Comparison of ENCODE assay signal across 9 cellular contexts in the genomic region with DNA sequence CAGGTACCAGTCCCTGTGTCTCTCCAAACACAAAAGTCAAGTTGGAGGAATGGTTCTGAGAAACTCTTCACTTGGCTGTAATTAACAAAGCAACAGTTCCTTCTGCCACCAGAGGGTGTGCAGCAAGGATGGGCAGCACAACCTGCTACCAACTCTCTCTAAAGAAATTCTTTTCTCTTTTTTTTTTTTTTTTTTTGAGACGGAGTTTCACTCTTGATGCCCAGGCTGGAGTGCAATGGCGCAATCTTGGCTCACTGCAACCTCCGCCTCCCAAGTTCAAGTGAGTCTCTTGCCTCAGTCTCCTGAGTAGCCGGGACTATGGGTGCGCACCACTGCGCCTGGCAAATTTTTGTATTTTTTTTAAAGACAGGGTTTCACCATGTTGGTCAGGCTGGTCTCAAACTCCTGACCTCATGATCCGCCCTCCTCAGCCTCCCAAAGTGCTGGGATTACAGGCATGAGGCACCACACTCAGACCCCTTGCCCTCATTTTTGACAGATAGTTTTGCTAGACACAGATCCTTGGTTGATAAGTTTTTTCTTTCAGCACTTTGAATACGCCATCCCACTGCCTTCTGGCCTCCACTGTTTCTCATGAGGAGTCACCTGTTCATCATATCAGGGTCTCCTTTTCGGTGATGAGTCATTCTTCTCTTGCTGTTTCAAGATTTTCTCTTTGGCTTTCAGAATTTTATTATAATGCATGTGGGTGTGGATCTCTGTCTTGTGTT. TPM values are rescaled to one million over a fixed set of nuclear protein-coding genes. Genes with fewer than 3 reads are reported as not detected.
A peak's percentile ranks its signal among the peaks of the same experiment; 100 is the strongest.
DNase-seq lines count a peak whose midpoint lies in the region; ATAC-seq lines count a peak whose summit lies in the region.
"Had no signal": no experiment of that assay in that cellular context is flagged by ENCODE, and none has a peak within 500 bp of the region (broad histone marks: within the 10 kb centered on the region; RNA-seq: fewer than 3 reads in every experiment).

No MANE protein-coding gene starts in this region.

- H3K4me1 Mint-ChIP-seq in activated naive CD8-positive, alpha-beta T cell treated with anti-CD3 and anti-CD28 coated beads, Interleukin-2, amount 10 ng/mL, durations not matched to agents 7 days and 5 days: peaks cover 41% of the 10 kb centered on the region
- peaks cover 43% of the 10 kb centered on the region for H3K4me1 Mint-ChIP-seq in activated naive CD8-positive, alpha-beta T cell treated with anti-CD3 and anti-CD28 coated beads, Interleukin-2, amount 50 U/mL, for 24 hours
- peaks cover 16 to 20% of the 10 kb centered on the region in 2 donors for H3K4me1 Mint-ChIP-seq in effector memory CD8-positive, alpha-beta T cell (ENCODE audit: low read depth in 2 of 2)

- H3K79me2 ChIP-seq in trophoblast cell (ENCODE audit: control insufficient read depth, insufficient read depth, low read length, poor library complexity): no peaks in the 10 kb centered on the region

- no peak overlapping the region for H4K8ac ChIP-seq in trophoblast cell (ENCODE audit: low read depth, low read length)

- peak overlapping the region; percentile 48 for H3K4me3 Mint-ChIP-seq in activated naive CD8-positive, alpha-beta T cell treated with anti-CD3 and anti-CD28 coated beads, Interleukin-2, amount 10 ng/mL, durations not matched to agents 7 days and 5 days
- H3K4me3 Mint-ChIP-seq in activated naive CD8-positive, alpha-beta T cell treated with anti-CD3 and anti-CD28 coated beads, Interleukin-2, amount 50 U/mL, for 24 hours: no peak overlapping the region
- peak overlapping the region in 1 of 2 donors; percentile 14 for H3K4me3 Mint-ChIP-seq in effector memory CD8-positive, alpha-beta T cell
- H3K4me3 Mint-ChIP-seq: brain had no signal

- H2AFZ ChIP-seq in trophoblast cell (ENCODE audit: insufficient read depth, low read length, poor library complexity): no peak overlapping the region

- peaks cover 4% of the 10 kb centered on the region for H3K79me1 ChIP-seq in trophoblast cell (ENCODE audit: low read length)

- no peak overlapping the region for H3K14ac ChIP-seq in trophoblast cell (ENCODE audit: low read length)

- peaks cover 12% of the 10 kb centered on the region for H3K36me3 Mint-ChIP-seq in activated naive CD8-positive, alpha-beta T cell treated with anti-CD3 and anti-CD28 coated beads, Interleukin-2, amount 10 ng/mL, durations not matched to agents 7 days and 5 days
- peaks cover 8% of the 10 kb centered on the region for H3K36me3 Mint-ChIP-seq in activated naive CD8-positive, alpha-beta T cell treated with anti-CD3 and anti-CD28 coated beads, Interleukin-2, amount 50 U/mL, for 24 hours (ENCODE audit: low read depth)
- H3K36me3 Mint-ChIP-seq in effector memory CD8-positive, alpha-beta T cell (ENCODE audit: insufficient read depth): peaks cover 5% of the 10 kb centered on the region
- H3K36me3 Mint-ChIP-seq: brain had no signal

- no peak overlapping the region for H3K18ac ChIP-seq in trophoblast cell (ENCODE audit: low read length)

- H3K4ac ChIP-seq in trophoblast cell (ENCODE audit: low read depth, low read length): no peak overlapping the region

- peaks cover 5 to 8% of the 10 kb centered on the region in 2 experiments for H3K4me1 ChIP-seq in trophoblast cell (ENCODE audit: control insufficient read depth in 1 of 2, insufficient read depth in 2 of 2, low read length in 2 of 2)

- no peak for DNase-seq in activated naive CD8-positive, alpha-beta T cell treated with anti-CD3 and anti-CD28 coated beads, Interleukin-2, amount 10 ng/mL, durations not matched to agents 7 days and 5 days
- no peak for DNase-seq in activated naive CD8-positive, alpha-beta T cell treated with anti-CD3 and anti-CD28 coated beads, Interleukin-2, amount 50 U/mL, for 24 hours
- DNase-seq in RPMI7951 (ENCODE audit: low read depth) (peak; percentile 49), trophoblast cell (peak; percentile 32 to 67), NCI-H69 (lab: John Stamatoyannopoulos, UW) (no peak), middle frontal gyrus (ENCODE audit: extremely low spot score, low spot score) (no peak)
- peak in 2 of 3 experiments; percentile 11 to 20 for DNase-seq in effector memory CD8-positive, alpha-beta T cell

- no peak overlapping the region for H3K4me2 ChIP-seq in trophoblast cell (ENCODE audit: low read length)

- peaks cover 6% of the 10 kb centered on the region for H3K9me3 Mint-ChIP-seq in activated naive CD8-positive, alpha-beta T cell treated with anti-CD3 and anti-CD28 coated beads, Interleukin-2, amount 10 ng/mL, durations not matched to agents 7 days and 5 days
- H3K9me3 Mint-ChIP-seq in activated naive CD8-positive, alpha-beta T cell treated with anti-CD3 and anti-CD28 coated beads, Interleukin-2, amount 50 U/mL, for 24 hours: peaks cover 9% of the 10 kb centered on the region
- H3K9me3 Mint-ChIP-seq in effector memory CD8-positive, alpha-beta T cell: no peaks in the 10 kb centered on the region

- H2BK12ac ChIP-seq in trophoblast cell (ENCODE audit: low read length): no peak overlapping the region

- no peak overlapping the region for H4K91ac ChIP-seq in trophoblast cell (ENCODE audit: low read depth, low read length)

- H3K23ac ChIP-seq in trophoblast cell (ENCODE audit: low read length): no peak overlapping the region

- H3K27ac ChIP-seq in trophoblast cell (ENCODE audit: low read depth, low read length): no peak overlapping the region

- no peak overlapping the region for H2BK120ac ChIP-seq in trophoblast cell (ENCODE audit: insufficient read depth, low read length, poor library complexity)

- H3K27me3 Mint-ChIP-seq in activated naive CD8-positive, alpha-beta T cell treated with anti-CD3 and anti-CD28 coated beads, Interleukin-2, amount 10 ng/mL, durations not matched to agents 7 days and 5 days: peaks cover 10% of the 10 kb centered on the region
- peaks cover 2% of the 10 kb centered on the region for H3K27me3 Mint-ChIP-seq in activated naive CD8-positive, alpha-beta T cell treated with anti-CD3 and anti-CD28 coated beads, Interleukin-2, amount 50 U/mL, for 24 hours
- H3K27me3 Mint-ChIP-seq in effector memory CD8-positive, alpha-beta T cell: no peaks in the 10 kb centered on the region

- peak; percentile 50 for ATAC-seq in activated naive CD8-positive, alpha-beta T cell treated with anti-CD3 and anti-CD28 coated beads, Interleukin-2, amount 10 ng/mL, durations not matched to agents 7 days and 5 days (ENCODE audit: low read depth)
- ATAC-seq in activated naive CD8-positive, alpha-beta T cell treated with anti-CD3 and anti-CD28 coated beads, Interleukin-2, amount 50 U/mL, for 24 hours: no peak
- peak; percentile 51 for ATAC-seq in effector memory CD8-positive, alpha-beta T cell (replicated peaks)
- ATAC-seq in HG03139 (IDR thresholded peaks at IDR 0.05; ENCODE audit: unreplicated experiment): no peak

- H2BK5ac ChIP-seq in trophoblast cell (ENCODE audit: low read depth, low read length, poor library complexity): no peak overlapping the region

- WGBS in trophoblast cell (ENCODE audit: extremely low coverage, insufficient coverage, insufficient read length): no CpG with 5 or more reads among the region's 9 CpGs

- H2AK5ac ChIP-seq in trophoblast cell (ENCODE audit: low read length): no peak overlapping the region

- no peaks in the 10 kb centered on the region for H3K36me3 ChIP-seq in trophoblast cell (ENCODE audit: control insufficient read depth in 1 of 2, insufficient read depth in 2 of 2, low read length in 2 of 2)

- peak overlapping the region; percentile 77 for H3K27ac Mint-ChIP-seq in activated naive CD8-positive, alpha-beta T cell treated with anti-CD3 and anti-CD28 coated beads, Interleukin-2, amount 10 ng/mL, durations not matched to agents 7 days and 5 days
- no peak overlapping the region for H3K27ac Mint-ChIP-seq in activated naive CD8-positive, alpha-beta T cell treated with anti-CD3 and anti-CD28 coated beads, Interleukin-2, amount 50 U/mL, for 24 hours
- H3K27ac Mint-ChIP-seq in effector memory CD8-positive, alpha-beta T cell: no peak overlapping the region

- H3K9ac ChIP-seq in trophoblast cell (ENCODE audit: low read length): no peak overlapping the region

- no peak overlapping the region for H3K4me3 ChIP-seq in trophoblast cell (ENCODE audit: low read depth, low read length)

- POLR2A ChIA-PET in activated naive CD8-positive, alpha-beta T cell treated with anti-CD3 and anti-CD28 coated beads, Interleukin-2, amount 10 ng/mL, durations not matched to agents 7 days and 5 days (lab: Charles Lee): interaction anchor here (0.9 to 4.1 kb wide), 2 partner anchors 12 to 53 kb away, joined by 3 to 58 read pairs; a partner anchor contains a TSS

- H4K12ac ChIP-seq in trophoblast cell (ENCODE audit: low read depth, low read length): no peak overlapping the region

- no peaks in the 10 kb centered on the region for H3K9me3 ChIP-seq in trophoblast cell (ENCODE audit: insufficient read depth, low read depth, low read length)

- no peaks in the 10 kb centered on the region for H3K27me3 ChIP-seq in trophoblast cell (ENCODE audit: insufficient read depth, low read length)

RNA-seq across cellular contexts. Expression of a gene that starts 12.1 kb away (rescaled TPM):
- total RNA-seq in activated naive CD8-positive, alpha-beta T cell treated with anti-CD3 and anti-CD28 coated beads, Interleukin-2, amount 10 ng/mL, durations not matched to agents 7 days and 5 days: 10 to 100 TPM; 63.8 to 65.8 TPM
- total RNA-seq in RPMI7951 (2014; rRNA removed; shearing (Covaris generic)): 152 and 158 TPM in 2 replicates
- polyA plus RNA-seq in trophoblast cell (2013): 45.9 and 49.7 TPM in 2 replicates

RNA-seq across cellular contexts. Expression of a gene that starts 57.0 kb away (rescaled TPM):
- total RNA-seq in activated naive CD8-positive, alpha-beta T cell treated with anti-CD3 and anti-CD28 coated beads, Interleukin-2, amount 10 ng/mL, durations not matched to agents 7 days and 5 days: 10 to 100 TPM; 31.0 to 32.3 TPM
- 24.3 and 26.6 TPM in 2 replicates for total RNA-seq in RPMI7951 (2014; rRNA removed; shearing (Covaris generic))
- 12.5 and 12.9 TPM in 2 replicates for polyA plus RNA-seq in trophoblast cell (2013)

Comparison
In these comparisons a context has a peak if more than half of its experiments do, and no peak if none do; other contexts are left out.
1. ATAC-seq: peak in activated naive CD8-positive, alpha-beta T cell treated with anti-CD3 and anti-CD28 coated beads, Interleukin-2, amount 10 ng/mL, durations not matched to agents 7 days and 5 days (single experiment) and effector memory CD8-positive, alpha-beta T cell (single experiment); none in activated naive CD8-positive, alpha-beta T cell treated with anti-CD3 and anti-CD28 coated beads, Interleukin-2, amount 50 U/mL, for 24 hours (single experiment) and HG03139 (single experiment).
2. DNase-seq: peak in RPMI7951 (single experiment), effector memory CD8-positive, alpha-beta T cell (2 of 3) and trophoblast cell (2 of 2); none in activated naive CD8-positive, alpha-beta T cell treated with anti-CD3 and anti-CD28 coated beads, Interleukin-2, amount 10 ng/mL, durations not matched to agents 7 days and 5 days (single experiment), activated naive CD8-positive, alpha-beta T cell treated with anti-CD3 and anti-CD28 coated beads, Interleukin-2, amount 50 U/mL, for 24 hours (single experiment), NCI-H69 (single experiment) and middle frontal gyrus (single experiment).